ENCODE assay signal across 8 cellular contexts in the genomic region with DNA sequence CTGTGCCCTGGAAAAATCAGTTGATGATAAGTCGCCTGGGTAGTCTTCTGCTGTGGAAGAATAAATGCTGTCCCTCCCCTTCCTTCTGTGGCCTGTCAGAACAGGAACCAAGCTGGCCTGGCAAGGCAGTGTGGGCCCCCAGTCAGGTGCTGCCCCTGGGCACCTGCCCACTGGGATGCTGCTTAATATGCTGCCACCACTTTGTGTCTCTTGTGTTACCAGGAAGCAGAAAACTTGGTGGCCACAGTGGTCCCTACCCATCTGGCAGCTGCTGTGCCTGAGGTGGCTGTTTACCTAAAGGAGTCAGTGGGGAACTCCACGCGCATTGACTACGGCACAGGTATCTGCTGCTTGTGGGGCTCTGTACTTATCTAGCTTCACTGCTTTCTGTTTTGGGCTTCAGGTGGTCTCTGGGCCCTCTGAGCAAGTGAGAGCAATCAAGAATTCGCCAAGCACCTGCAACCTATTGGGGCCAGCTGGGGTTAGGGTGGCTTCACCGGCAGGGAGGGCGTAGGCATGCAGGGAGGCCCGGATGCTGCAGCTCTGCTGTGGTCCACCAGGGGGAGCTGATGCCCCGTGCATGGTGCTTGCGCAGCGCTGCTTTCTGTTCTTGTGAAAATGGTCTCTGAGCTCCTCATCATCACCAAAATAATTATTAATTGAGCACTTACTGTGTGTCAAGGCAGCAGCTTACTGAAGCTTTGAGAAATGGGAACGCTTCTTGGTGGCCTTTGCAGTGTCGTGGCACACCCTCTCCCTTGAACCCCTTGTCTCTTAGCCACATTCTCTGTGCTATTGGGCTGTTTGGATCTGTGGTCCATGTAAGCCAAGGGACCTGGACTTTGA. TPM values are rescaled to one million over a fixed set of nuclear protein-coding genes. Genes with fewer than 3 reads are reported as not detected.
DNase-seq lines count a peak whose midpoint lies in the region; ATAC-seq lines count a peak whose summit lies in the region.

No MANE protein-coding gene starts in this region.

- peak; percentile 82 for DNase-seq in Ammon's horn (ENCODE audit: low spot score)
- DNase-seq in NCI-H1930 (lab: John Stamatoyannopoulos, UW): peak; percentile 36 to 50
- DNase-seq in activated CD4-positive, alpha-beta T cell treated with anti-CD3 and anti-CD28 coated beads for 1 hour: peak; percentile 80
- peak in 56 of 61 donors; percentile 10 to 100 (median 54) for DNase-seq in caudate nucleus (lab: John Stamatoyannopoulos, UW)
- peak; percentile 76 for DNase-seq in left lobe of liver (ENCODE audit: low spot score)
- peak; percentile 79 to 80 for DNase-seq in stimulated activated CD4-positive, alpha-beta T cell treated with anti-CD3 and anti-CD28 coated beads, Interleukin-4, amount 100 ng/mL, for 4 hours

- H3K27ac ChIP-seq in caudate nucleus (ENCODE audit: low read depth, low read length): no peak overlapping the region

- peak; percentile 76 for ATAC-seq in GM19452 (IDR thresholded peaks at IDR 0.05; ENCODE audit: unreplicated experiment)
- ATAC-seq in left lobe of liver: peak; percentile 97
- ATAC-seq in HG02623 (IDR thresholded peaks at IDR 0.05; ENCODE audit: unreplicated experiment): no peak

RNA-seq across cellular contexts. Expression of gene PTPA, which starts 20.3 kb away (rescaled TPM):
- total RNA-seq in left lobe of liver: 62.3 TPM

RNA-seq across cellular contexts. Expression of gene CRAT, which starts 20.9 kb away (rescaled TPM):
- total RNA-seq in left lobe of liver: 105 TPM

RNA-seq across cellular contexts. Expression of gene IER5L, which starts 46.5 kb away (rescaled TPM):
- 4.5 TPM for total RNA-seq in left lobe of liver

RNA-seq across cellular contexts. Expression of gene DOLPP1, which starts 50.6 kb away (rescaled TPM):
- total RNA-seq in left lobe of liver: 21.7 TPM
